10 cellular contexts compared by ENCODE assay signal in genomic region chr10:59894114-59894513, GRCh38. TPM values are rescaled to one million over a fixed set of nuclear protein-coding genes. Genes with fewer than 3 reads are reported as not detected.
DNase-seq lines count a peak whose midpoint lies in the region; ATAC-seq, FAIRE-seq and TF ChIP-seq lines count a peak whose summit lies in the region.
"Had no signal": no experiment of that assay in that cellular context is flagged by ENCODE, and none has a peak within 500 bp of the region (broad histone marks: within the 10 kb centered on the region; RNA-seq: fewer than 3 reads in every experiment).

No MANE protein-coding gene starts in this region.

- H3K36me3 Mint-ChIP-seq in brain = peaks cover 21% of the 10 kb centered on the region

- no peak overlapping the region for H3K4me3 ChIP-seq in HEK293 (ENCODE audit: low read depth, low read length)
- H3K4me3 ChIP-seq in stomach smooth muscle (ENCODE audit: low read length in 2 of 2) = no peak overlapping the region
- H3K4me3 ChIP-seq in kidney (ENCODE audit: low read length in 2 of 2) = no peak overlapping the region

- ATAC-seq in HG03354 (IDR thresholded peaks at IDR 0.05; ENCODE audit: poor library complexity, severe bottlenecking, unreplicated experiment) = no peak
- no peak for ATAC-seq in HG03571 (IDR thresholded peaks at IDR 0.05; ENCODE audit: unreplicated experiment)
- ATAC-seq in HG03175 (IDR thresholded peaks at IDR 0.05; ENCODE audit: unreplicated experiment) = no peak

- FAIRE-seq in kidney (lab: Jason Lieb, UNC) = no peak

- peak overlapping the region in 4 of 5 experiments; percentile 62 to 88 (median 74) for H3K27ac Mint-ChIP-seq in brain
- H3K27ac Mint-ChIP-seq: T-helper 1 cell treated with Interleukin-12 subunit alpha and Interleukin-12 subunit beta and Interleukin-4 antibody, amounts not matched to agents 30 μg/mL and 1 μg/mL, for 36 hours had no signal

- no peak for TF ChIP-seq CTCF in HEK293 (tag by site-specific recombination; IDR thresholded peaks at IDR 0.05)
- no peak for TF ChIP-seq CTCF in brain (conservative IDR thresholded peaks at IDR 0.05)
- TF ChIP-seq CTCF in kidney (IDR thresholded peaks at IDR 0.05; ENCODE audit: borderline replicate concordance, extremely low read depth, insufficient read depth) = no peak

- no peaks in the 10 kb centered on the region for H3K27me3 ChIP-seq in stomach smooth muscle (ENCODE audit: control insufficient read depth in 1 of 2, insufficient read depth in 2 of 2, low read length in 2 of 2)

- H3K4me1 ChIP-seq in HEK293 (ENCODE audit: control insufficient read depth, insufficient read depth, low read length) (peaks cover 4% of the 10 kb centered on the region; the same call in 1 of the 2 replicates), stomach smooth muscle (ENCODE audit: control insufficient read depth, insufficient read depth, low read length) (peaks cover 75% of the 10 kb centered on the region), kidney (ENCODE audit: control insufficient read depth in 1 of 2, insufficient read depth in 1 of 2, low read depth in 1 of 2, low read length in 2 of 2) (peaks cover 17 to 36% of the 10 kb centered on the region in 2 donors)

- POLR2A ChIA-PET in HEK293 (lab: Yijun Ruan, JAX) = no interaction called here

- H3K9me3 ChIP-seq in HEK293 (ENCODE audit: control insufficient read depth, insufficient read depth, low read depth, low read length) (no peaks in the 10 kb centered on the region), stomach smooth muscle (ENCODE audit: control insufficient read depth in 2 of 2, low read length in 2 of 2) (no peaks in the 10 kb centered on the region), kidney (ENCODE audit: control insufficient read depth in 1 of 2, low read length in 2 of 2) (no peaks in the 10 kb centered on the region)

- no peaks in the 10 kb centered on the region for H3K9me3 Mint-ChIP-seq in brain
- H3K9me3 Mint-ChIP-seq: T-helper 1 cell treated with Interleukin-12 subunit alpha and Interleukin-12 subunit beta and Interleukin-4 antibody, amounts not matched to agents 30 μg/mL and 1 μg/mL, for 36 hours had no signal

- DNase-seq in iPS-NIHi11 (ENCODE audit: low spot score) (peak; percentile 60), kidney (no peak)
- DNase-seq: stimulated activated CD4-positive, alpha-beta T cell treated with anti-CD3 and anti-CD28 coated beads, Interleukin-12 subunit alpha, Interleukin-12 subunit beta, amount 100 ng/mL, for 4 hours had no signal

- CTCF ChIA-PET in HEK293 (lab: Yijun Ruan, JAX) = no interaction called here

- H3K27ac ChIP-seq in HEK293 (ENCODE audit: extremely low read depth, low read depth, low read length) (no peak overlapping the region), stomach smooth muscle (ENCODE audit: low read length) (peak overlapping the region; percentile 37), kidney (ENCODE audit: low read depth in 2 of 2, low read length in 2 of 2) (peak overlapping the region in 1 of 2 donors; percentile 48)

- H3K27me3 Mint-ChIP-seq in brain = peaks cover 3% of the 10 kb centered on the region

- H3K9ac ChIP-seq in stomach smooth muscle (ENCODE audit: low read length in 2 of 2) (no peak overlapping the region), kidney (ENCODE audit: low read length in 2 of 2) (no peak overlapping the region)

- intact Hi-C loops in kidney (cut with DNase I) = no loop called here

- peak overlapping the region in 3 of 5 experiments; percentile 38 to 53 (median 42) for H3K4me3 Mint-ChIP-seq in brain
- H3K4me3 Mint-ChIP-seq: T-helper 1 cell treated with Interleukin-12 subunit alpha and Interleukin-12 subunit beta and Interleukin-4 antibody, amounts not matched to agents 30 μg/mL and 1 μg/mL, for 36 hours had no signal

- H3K4me1 Mint-ChIP-seq in brain = peaks cover 78% of the 10 kb centered on the region

- H3K36me3 ChIP-seq in HEK293 (ENCODE audit: control insufficient read depth in 2 of 2, insufficient read depth in 1 of 2, low read length in 2 of 2) (peaks cover 0 to 6% of the 10 kb centered on the region in 2 experiments; a peak in 1 of 3 replicates), stomach smooth muscle (ENCODE audit: control insufficient read depth in 2 of 2, insufficient read depth in 2 of 2, low read length in 2 of 2) (peaks cover 0 to 8% of the 10 kb centered on the region in 2 donors), kidney (ENCODE audit: control insufficient read depth in 1 of 2, insufficient read depth in 2 of 2, low read length in 2 of 2) (peaks cover 0 to 2% of the 10 kb centered on the region in 2 donors)

TF ChIP-seq in HEK293, 187 proteins besides CTCF, POLR2A, EP300 and RAD21:
- peak; percentile 34; the same call in 1 of the 2 replicates for TF ChIP-seq ZNF600 (tag by site-specific recombination; IDR thresholded peaks at IDR 0.05)
- TF ChIP-seq ZBTB10 (tag by site-specific recombination; IDR thresholded peaks at IDR 0.05) = no peak
- peak; percentile 43; the same call in 1 of the 2 replicates for TF ChIP-seq ZBTB17 (tag by site-specific recombination; IDR thresholded peaks at IDR 0.05)

RNA-seq across cellular contexts. Expression of gene CCDC6, which starts 12.2 kb away (rescaled TPM):
- polyA plus RNA-seq in brain (ENCODE audit: insufficient read depth, low read depth, low replicate concordance) (11.4 TPM), kidney (ENCODE audit: insufficient read depth, low read depth, low replicate concordance) (15.5 TPM)
- 47.0 TPM for total RNA-seq in kidney
